ENCODE assay signal across 7 cellular contexts in the genomic region with DNA sequence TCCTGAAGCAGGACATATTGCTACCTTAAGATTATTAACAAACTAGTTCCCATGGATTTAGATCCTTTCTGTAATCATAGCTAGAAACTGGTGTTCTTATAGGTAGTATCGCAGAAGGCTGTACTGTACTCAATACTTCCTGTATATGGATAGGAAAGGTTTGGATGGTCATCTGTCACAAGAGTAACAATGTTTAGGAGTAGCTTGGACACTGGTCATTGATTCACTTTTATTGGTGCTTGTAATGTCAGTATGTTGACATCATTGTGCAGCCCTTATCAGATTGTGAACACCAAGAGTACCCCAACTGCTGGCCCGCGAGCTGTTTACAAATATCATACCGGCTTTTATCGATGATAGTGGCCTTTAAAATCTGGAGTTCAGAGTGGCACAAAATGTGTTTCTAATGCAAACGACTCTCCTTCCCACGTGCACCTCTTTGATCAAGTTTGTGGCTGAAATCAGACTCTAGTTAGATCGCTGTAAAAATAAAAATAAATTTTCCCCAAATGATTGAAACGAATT. TPM values are rescaled to one million over a fixed set of nuclear protein-coding genes. Genes with fewer than 3 reads are reported as not detected.
DNase-seq lines count a peak whose midpoint lies in the region; ATAC-seq lines count a peak whose summit lies in the region.

No MANE protein-coding gene starts in this region.

- H3K9ac ChIP-seq in HUES48 (ENCODE audit: low read depth, low read length) = peak overlapping the region; percentile 90

- no peaks in the 10 kb centered on the region for H3K9me3 Mint-ChIP-seq in activated CD4-positive, alpha-beta memory T cell treated with anti-CD3 and anti-CD28 coated beads, Interleukin-2, amount 10 ng/mL, durations not matched to agents 7 days and 5 days
- H3K9me3 Mint-ChIP-seq in stimulated activated naive CD8-positive, alpha-beta T cell treated with anti-CD3 and anti-CD28 coated beads, Interleukin-15, amount 100 ng/mL, for 72 hours = no peaks in the 10 kb centered on the region

- H3K27me3 Mint-ChIP-seq in activated CD4-positive, alpha-beta memory T cell treated with anti-CD3 and anti-CD28 coated beads, Interleukin-2, amount 10 ng/mL, durations not matched to agents 7 days and 5 days = no peaks in the 10 kb centered on the region
- no peaks in the 10 kb centered on the region for H3K27me3 Mint-ChIP-seq in stimulated activated naive CD8-positive, alpha-beta T cell treated with anti-CD3 and anti-CD28 coated beads, Interleukin-15, amount 100 ng/mL, for 72 hours

- no peak for DNase-seq in activated CD4-positive, alpha-beta memory T cell treated with anti-CD3 and anti-CD28 coated beads, Interleukin-2, amount 10 ng/mL, durations not matched to agents 7 days and 5 days
- no peak for DNase-seq in stimulated activated naive CD8-positive, alpha-beta T cell treated with anti-CD3 and anti-CD28 coated beads, Interleukin-15, amount 100 ng/mL, for 72 hours
- DNase-seq in cerebellar cortex (ENCODE audit: low spot score) (no peak), putamen (ENCODE audit: low spot score) (no peak), NCI-H2107 (lab: John Stamatoyannopoulos, UW) (no peak)

- peak overlapping the region; percentile 90 for H3K27ac ChIP-seq in HUES48 (ENCODE audit: low read depth, low read length)

- peaks cover 21% of the 10 kb centered on the region for H3K4me1 ChIP-seq in HUES48 (ENCODE audit: control insufficient read depth, insufficient read depth, low read length)

- H3K4me3 ChIP-seq in HUES48 (ENCODE audit: low read depth, low read length) (peak overlapping the region; percentile 88), iPS-11a (ENCODE audit: low read depth, low read length) (peak overlapping the region; percentile 88)

- CTCF ChIA-PET in activated CD4-positive, alpha-beta memory T cell treated with anti-CD3 and anti-CD28 coated beads, Interleukin-2, amount 10 ng/mL, durations not matched to agents 7 days and 5 days (lab: Charles Lee) = interaction anchor here (0.6 to 3.7 kb wide), 2 partner anchors 68 to 1554 kb away, joined by 3 to 13 read pairs; no protein-coding TSS in a partner anchor

- H3K4me1 Mint-ChIP-seq in activated CD4-positive, alpha-beta memory T cell treated with anti-CD3 and anti-CD28 coated beads, Interleukin-2, amount 10 ng/mL, durations not matched to agents 7 days and 5 days = peaks cover 26% of the 10 kb centered on the region
- peaks cover 30% of the 10 kb centered on the region for H3K4me1 Mint-ChIP-seq in stimulated activated naive CD8-positive, alpha-beta T cell treated with anti-CD3 and anti-CD28 coated beads, Interleukin-15, amount 100 ng/mL, for 72 hours

- no peak for ATAC-seq in stimulated activated naive CD8-positive, alpha-beta T cell treated with anti-CD3 and anti-CD28 coated beads, Interleukin-15, amount 100 ng/mL, for 72 hours

- H3K27me3 ChIP-seq in HUES48 (ENCODE audit: control insufficient read depth, insufficient read depth, low read length) = peaks cover 7% of the 10 kb centered on the region; the same call in 1 of the 2 replicates

- no peaks in the 10 kb centered on the region for H3K36me3 Mint-ChIP-seq in activated CD4-positive, alpha-beta memory T cell treated with anti-CD3 and anti-CD28 coated beads, Interleukin-2, amount 10 ng/mL, durations not matched to agents 7 days and 5 days (ENCODE audit: low read depth)

- H3K36me3 ChIP-seq in HUES48 (ENCODE audit: control insufficient read depth, insufficient read depth, low read length) = no peaks in the 10 kb centered on the region

- no peak overlapping the region for H3K27ac Mint-ChIP-seq in activated CD4-positive, alpha-beta memory T cell treated with anti-CD3 and anti-CD28 coated beads, Interleukin-2, amount 10 ng/mL, durations not matched to agents 7 days and 5 days
- H3K27ac Mint-ChIP-seq in stimulated activated naive CD8-positive, alpha-beta T cell treated with anti-CD3 and anti-CD28 coated beads, Interleukin-15, amount 100 ng/mL, for 72 hours = peak overlapping the region in 1 of 2 donors; percentile 77

- POLR2A ChIA-PET in activated CD4-positive, alpha-beta memory T cell treated with anti-CD3 and anti-CD28 coated beads, Interleukin-2, amount 10 ng/mL, durations not matched to agents 7 days and 5 days (lab: Charles Lee) = interaction anchor here (1.1 to 5.2 kb wide), 3 partner anchors 19 to 67 kb away, joined by 3 to 43 read pairs (median 4); a partner anchor contains a TSS

- H3K9me3 ChIP-seq in HUES48 (ENCODE audit: control insufficient read depth, insufficient read depth, low read length) = no peaks in the 10 kb centered on the region

- peak overlapping the region; percentile 85 for H3K4me3 Mint-ChIP-seq in activated CD4-positive, alpha-beta memory T cell treated with anti-CD3 and anti-CD28 coated beads, Interleukin-2, amount 10 ng/mL, durations not matched to agents 7 days and 5 days
- peak overlapping the region; percentile 76 to 91 for H3K4me3 Mint-ChIP-seq in stimulated activated naive CD8-positive, alpha-beta T cell treated with anti-CD3 and anti-CD28 coated beads, Interleukin-15, amount 100 ng/mL, for 72 hours

RNA-seq across cellular contexts. Expression of a gene that starts 0.6 kb away (rescaled TPM):
- total RNA-seq in activated CD4-positive, alpha-beta memory T cell treated with anti-CD3 and anti-CD28 coated beads, Interleukin-2, amount 10 ng/mL, durations not matched to agents 7 days and 5 days = 10 to 100 TPM; 13.7 to 13.9 TPM

RNA-seq across cellular contexts. Expression of a gene that starts 31.2 kb away (rescaled TPM):
- total RNA-seq in activated CD4-positive, alpha-beta memory T cell treated with anti-CD3 and anti-CD28 coated beads, Interleukin-2, amount 10 ng/mL, durations not matched to agents 7 days and 5 days = 10 to 100 TPM; 40.7 to 44.6 TPM
